8 cellular contexts compared by ENCODE assay signal in the genomic region with DNA sequence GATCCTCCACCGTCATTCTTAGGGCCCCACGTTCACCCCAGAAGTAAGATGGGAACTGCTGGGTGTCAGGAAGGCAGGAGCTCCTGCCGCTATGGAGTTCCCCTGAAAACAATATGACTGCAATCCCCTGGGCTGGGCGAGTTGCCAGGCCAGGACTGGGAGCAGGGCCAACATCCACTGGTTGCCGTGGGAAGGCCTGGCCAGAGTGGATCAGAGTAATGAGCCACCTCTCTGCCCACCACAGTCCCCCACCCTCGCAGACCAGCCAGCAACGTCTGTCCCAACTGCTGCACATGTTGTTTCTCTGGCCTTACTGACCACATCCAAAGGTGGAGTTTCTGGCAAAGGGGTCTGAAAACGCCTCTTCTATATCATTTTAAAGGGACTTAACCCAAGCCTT.
DNase-seq lines count a peak whose midpoint lies in the region; ATAC-seq and TF ChIP-seq lines count a peak whose summit lies in the region.

No MANE protein-coding gene starts in this region.

- ATAC-seq in effector memory CD8-positive, alpha-beta T cell (replicated peaks) = no peak
- no peak for ATAC-seq in esophagus mucosa

- peaks cover 5% of the 10 kb centered on the region for H3K27me3 ChIP-seq in osteoblast (ENCODE audit: insufficient read depth, low read length)

- no peaks in the 10 kb centered on the region for H3K36me3 ChIP-seq in osteoblast (ENCODE audit: insufficient read depth, low read length)

- no peaks in the 10 kb centered on the region for H3K9me3 Mint-ChIP-seq in effector memory CD8-positive, alpha-beta T cell

- TF ChIP-seq CTCF in osteoblast (IDR thresholded peaks at IDR 0.05; ENCODE audit: extremely low read depth, low read depth, low read length) = no peak

- peaks cover 0 to 8% of the 10 kb centered on the region in 2 donors for H3K27me3 Mint-ChIP-seq in effector memory CD8-positive, alpha-beta T cell

- H3K36me3 Mint-ChIP-seq in effector memory CD8-positive, alpha-beta T cell (ENCODE audit: insufficient read depth) = no peaks in the 10 kb centered on the region

- no peaks in the 10 kb centered on the region for H3K4me1 Mint-ChIP-seq in effector memory CD8-positive, alpha-beta T cell (ENCODE audit: low read depth in 2 of 2)

- no peak overlapping the region for H2AFZ ChIP-seq in osteoblast (ENCODE audit: low read length)

- H3K4me3 Mint-ChIP-seq in effector memory CD8-positive, alpha-beta T cell = no peak overlapping the region

- H3K4me1 ChIP-seq in osteoblast (ENCODE audit: insufficient read depth, low read length) = peaks cover 6% of the 10 kb centered on the region

- H3K79me2 ChIP-seq in osteoblast (ENCODE audit: insufficient read depth, low read length) = no peaks in the 10 kb centered on the region

- no peak overlapping the region for H3K27ac Mint-ChIP-seq in effector memory CD8-positive, alpha-beta T cell

- no peaks in the 10 kb centered on the region for H4K20me1 ChIP-seq in osteoblast (ENCODE audit: insufficient read depth, low read length)

- DNase-seq in DMS153 (lab: John Stamatoyannopoulos, UW) = peak; percentile 66
- peak; percentile 43 for DNase-seq in NCI-H226
- DNase-seq in epithelial cell of prostate (ENCODE audit: low read depth, low spot score) = peak; percentile 36
- peak; percentile 88 for DNase-seq in osteoblast (ENCODE audit: insufficient read length, low spot score, missing footprints)
- DNase-seq in GF-D8 (lab: John Stamatoyannopoulos, UW) = no peak
- no peak for DNase-seq in effector memory CD8-positive, alpha-beta T cell
- DNase-seq in NCI-H510A (lab: John Stamatoyannopoulos, UW) = no peak

- no peaks in the 10 kb centered on the region for H3K9me3 ChIP-seq in osteoblast (ENCODE audit: low read depth, low read length)

- no peak overlapping the region for H3K4me2 ChIP-seq in osteoblast (ENCODE audit: insufficient read depth, low read length)

- H3K27ac ChIP-seq in epithelial cell of prostate (no peak overlapping the region), osteoblast (ENCODE audit: low read depth, low read length) (no peak overlapping the region)

- H3K4me3 ChIP-seq in osteoblast (ENCODE audit: insufficient read depth, low read length) = no peak overlapping the region

Comparison
In these comparisons a context has a peak if more than half of its experiments do, and no peak if none do; other contexts are left out.
1. DNase-seq: peak in DMS153 (single experiment), NCI-H226 (single experiment), epithelial cell of prostate (single experiment) and osteoblast (single experiment); none in GF-D8 (single experiment), effector memory CD8-positive, alpha-beta T cell (0 of 3) and NCI-H510A (single experiment).